21 cellular contexts compared by ENCODE assay signal in the genomic region with DNA sequence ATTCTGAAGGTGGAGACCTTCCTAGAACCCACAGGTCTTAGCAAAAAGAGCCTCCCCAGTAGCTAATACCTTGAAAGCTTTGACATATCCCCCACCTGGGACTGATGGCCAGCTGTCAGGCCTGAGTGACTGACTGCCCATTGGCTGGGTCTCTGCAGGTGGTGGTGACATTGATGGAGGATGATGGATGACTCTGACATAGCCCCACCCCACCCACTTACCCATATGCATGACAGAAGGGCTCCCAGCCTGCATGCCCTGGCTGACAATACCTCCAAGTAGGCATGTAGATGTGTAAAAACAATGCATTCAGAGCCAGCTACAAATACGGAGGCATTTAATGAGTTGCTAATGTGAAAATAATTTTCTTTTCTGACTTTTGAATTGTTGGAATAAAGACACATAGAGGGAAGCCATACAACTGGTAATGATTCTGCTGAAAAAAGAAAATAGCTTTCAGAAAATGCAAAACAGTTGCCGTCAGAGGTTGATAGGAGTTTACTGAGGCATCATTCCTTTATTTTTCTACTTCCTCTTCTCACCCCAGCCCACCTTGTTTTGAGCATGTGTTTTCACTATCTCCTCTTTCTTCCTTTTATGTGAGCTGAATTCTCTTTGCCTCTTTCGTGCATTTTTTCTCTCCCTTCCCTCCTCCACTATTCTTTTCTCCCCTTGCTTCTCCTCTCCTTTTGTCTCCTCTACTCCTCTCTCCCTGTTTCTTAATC.
DNase-seq lines count a peak whose midpoint lies in the region; ATAC-seq, FAIRE-seq and TF ChIP-seq lines count a peak whose summit lies in the region.
"Had no signal": no experiment of that assay in that cellular context is flagged by ENCODE, and none has a peak within 500 bp of the region (broad histone marks: within the 10 kb centered on the region; RNA-seq: fewer than 3 reads in every experiment).

No MANE protein-coding gene starts in this region.

- intact Hi-C loops in K562 (cut with micrococcal nuclease) (no loop called here), cardiac septum (cut with DNase I) (no loop called here)

- H3K36me3 Mint-ChIP-seq in stimulated activated memory B cell treated with anti-CD40 and anti-IgM and Interleukin-4, amounts not matched to agents 10 μg/mL and 1 μg/mL and 100 μg/mL, for 72 hours: no peaks in the 10 kb centered on the region
- H3K36me3 Mint-ChIP-seq: activated CD4-positive, alpha-beta memory T cell treated with anti-CD3 and anti-CD28 coated beads for 36 hours had no signal

- TF ChIP-seq POLR2A in K562 (conservative IDR thresholded peaks at IDR 0.05): no peak

- peak overlapping the region; percentile 64 for H3K4me3 Mint-ChIP-seq in stimulated activated memory B cell treated with anti-CD40 and anti-IgM and Interleukin-4, amounts not matched to agents 10 μg/mL and 1 μg/mL and 100 μg/mL, for 72 hours
- H3K4me3 Mint-ChIP-seq: activated CD4-positive, alpha-beta memory T cell treated with anti-CD3 and anti-CD28 coated beads for 36 hours; activated T-cell treated with anti-CD3 and anti-CD28 coated beads, Interleukin-2, amount 50 U/mL, for 4 hours had no signal

- no peak for TF ChIP-seq RAD21 in K562 (CRISPR knock-in tag; conservative IDR thresholded peaks at IDR 0.05 in 1 of 2, IDR thresholded peaks at IDR 0.05 in 1 of 2)

- no peak for FAIRE-seq in K562 (lab: Jason Lieb, UNC)
- FAIRE-seq: colon had no signal

- peaks cover 17% of the 10 kb centered on the region for H3F3A ChIP-seq in MM.1S (ENCODE audit: insufficient read depth, low read length)

- no peaks in the 10 kb centered on the region for H3K9me2 ChIP-seq in MM.1S (replicated peaks; ENCODE audit: insufficient read depth, low read length)

- 0% methylated on average over 3 of the region's 3 CpGs for WGBS in K562 (ENCODE audit: insufficient coverage, low coverage, missing lambda C conversion rate)

- H3K27ac Mint-ChIP-seq in stimulated activated memory B cell treated with anti-CD40 and anti-IgM and Interleukin-4, amounts not matched to agents 10 μg/mL and 1 μg/mL and 100 μg/mL, for 72 hours: peak overlapping the region; percentile 41
- H3K27ac Mint-ChIP-seq: activated CD4-positive, alpha-beta memory T cell treated with anti-CD3 and anti-CD28 coated beads for 36 hours; activated naive CD4-positive, alpha-beta T cell treated with anti-CD3 and anti-CD28 coated beads, Interleukin-2, amount 50 U/mL, for 72 hours had no signal

- TF ChIP-seq CTCF in MM.1S (IDR thresholded peaks at IDR 0.05; ENCODE audit: low read length) (no peak), K562 (IDR thresholded peaks at IDR 0.05 in 2 of 3, conservative IDR thresholded peaks at IDR 0.05 in 1 of 3; ENCODE audit: insufficient read depth in 2 of 3, low read depth in 1 of 3, low read length in 3 of 3) (no peak)

- H3K27me3 ChIP-seq in MM.1S (replicated peaks; ENCODE audit: insufficient read depth, low read length): no peaks in the 10 kb centered on the region
- no peaks in the 10 kb centered on the region for H3K27me3 ChIP-seq in K562 (ENCODE audit: control insufficient read depth in 2 of 2, insufficient read depth in 2 of 2, low read length in 2 of 2)
- H3K27me3 ChIP-seq: BE2C had no signal

- no peak for TF ChIP-seq EP300 in K562 (IDR thresholded peaks at IDR 0.05; ENCODE audit: low read length)

- H3K4me2 ChIP-seq in MM.1S (ENCODE audit: low read depth, low read length): peak overlapping the region; percentile 74; the same call in 1 of the 2 replicates
- no peak overlapping the region for H3K4me2 ChIP-seq in K562 (ENCODE audit: insufficient read depth, low read length)

- H3K4me1 Mint-ChIP-seq in stimulated activated memory B cell treated with anti-CD40 and anti-IgM and Interleukin-4, amounts not matched to agents 10 μg/mL and 1 μg/mL and 100 μg/mL, for 72 hours: peaks cover 33% of the 10 kb centered on the region

- BruUV-seq in K562 (replicated peaks; lab: Mats Ljungman, UMichigan): no TSS peak

- no peak overlapping the region for H3K27ac ChIP-seq in MM.1S (ENCODE audit: low read length)
- H3K27ac ChIP-seq in K562 (ENCODE audit: extremely low read depth, low read depth, low read length): no peak overlapping the region
- H3K27ac ChIP-seq: GM23248, thoracic aorta had no signal

- in situ Hi-C loops in K562 (cut with MboI): no loop called here

- H3K9me3 ChIP-seq in MM.1S (replicated peaks; ENCODE audit: insufficient read depth, low read length) (no peaks in the 10 kb centered on the region), K562 (replicated peaks; ENCODE audit: control insufficient read depth, insufficient read depth, low read depth, low read length) (no peaks in the 10 kb centered on the region)
- H3K9me3 ChIP-seq: BE2C, thoracic aorta had no signal

- H2AFZ ChIP-seq in MM.1S (ENCODE audit: low read length): no peak overlapping the region
- no peak overlapping the region for H2AFZ ChIP-seq in K562 (ENCODE audit: low read depth, low read length)
- H2AFZ ChIP-seq: GM23248 had no signal

- no peak for ATAC-seq in K562
- ATAC-seq in stimulated activated memory B cell treated with anti-CD40 and anti-IgM and Interleukin-4, amounts not matched to agents 10 μg/mL and 1 μg/mL and 100 μg/mL, for 72 hours: peak; percentile 45
- ATAC-seq: activated naive CD4-positive, alpha-beta T cell treated with anti-CD3 and anti-CD28 coated beads, Interleukin-2, amount 50 U/mL, for 72 hours; activated T-cell treated with anti-CD3 and anti-CD28 coated beads, Interleukin-2, amount 50 U/mL, for 4 hours; left ventricle myocardium superior had no signal

- H3K9ac ChIP-seq in MM.1S (ENCODE audit: low read length) (no peak overlapping the region), K562 (ENCODE audit: insufficient read depth in 1 of 2, low read depth in 2 of 2, low read length in 2 of 2) (no peak overlapping the region)
- H3K9ac ChIP-seq: GM23248 had no signal

- no peaks in the 10 kb centered on the region for H3K9me1 ChIP-seq in K562 (ENCODE audit: control insufficient read depth, insufficient read depth, low read length)

- CTCF ChIA-PET in K562 (lab: Yijun Ruan, JAX; ENCODE audit: low intra/inter-chr PET ratio): no interaction called here

- DNase-seq in DMS53 (lab: John Stamatoyannopoulos, UW) (peak; percentile 24), DMS53 treated with DMSO at 0.1 percent for 48 hours (lab: John Stamatoyannopoulos, UW; ENCODE audit: unreplicated experiment) (no peak), MM.1S (no peak), K562 (ENCODE audit: extremely low read depth in 1 of 4, low spot score in 3 of 4) (no peak), cardiac septum (ENCODE audit: low spot score) (no peak), NCI-H2081 treated with DMSO at 0.1 percent for 48 hours (lab: John Stamatoyannopoulos, UW) (no peak)
- DNase-seq in activated CD8-positive, alpha-beta memory T cell treated with anti-CD3 and anti-CD28 coated beads for 24 hours: no peak
- DNase-seq: 8988T; activated CD4-positive, alpha-beta memory T cell treated with anti-CD3 and anti-CD28 coated beads for 36 hours; activated T-cell treated with anti-CD3 and anti-CD28 coated beads, Interleukin-2, amount 50 U/mL, for 4 hours; BE2C; GM23248; hippocampal formation; Kasumi-1; left ventricle myocardium superior; NCI-H1105 treated with DMSO at 0.1 percent for 48 hours; nucleus accumbens had no signal

- H3K36me3 ChIP-seq in MM.1S (replicated peaks; ENCODE audit: insufficient read depth, low read length) (no peaks in the 10 kb centered on the region), K562 (ENCODE audit: control insufficient read depth, insufficient read depth, low read length) (no peaks in the 10 kb centered on the region)
- H3K36me3 ChIP-seq: BE2C, thoracic aorta had no signal

- no peaks in the 10 kb centered on the region for H4K20me1 ChIP-seq in MM.1S (ENCODE audit: insufficient read depth, low read length)
- H4K20me1 ChIP-seq in K562 (replicated peaks; ENCODE audit: control insufficient read depth, insufficient read depth, low read length): no peaks in the 10 kb centered on the region

- no peak overlapping the region for H3K4me3 ChIP-seq in MM.1S (ENCODE audit: low read length)
- no peak overlapping the region for H3K4me3 ChIP-seq in K562
- H3K4me3 ChIP-seq: GM23248, thoracic aorta had no signal

- H3K79me2 ChIP-seq in MM.1S (ENCODE audit: low read length): no peaks in the 10 kb centered on the region
- H3K79me2 ChIP-seq in K562 (ENCODE audit: control insufficient read depth, insufficient read depth, low read length): no peaks in the 10 kb centered on the region

- no peaks in the 10 kb centered on the region for H3K27me3 Mint-ChIP-seq in stimulated activated memory B cell treated with anti-CD40 and anti-IgM and Interleukin-4, amounts not matched to agents 10 μg/mL and 1 μg/mL and 100 μg/mL, for 72 hours
- H3K27me3 Mint-ChIP-seq: activated CD4-positive, alpha-beta memory T cell treated with anti-CD3 and anti-CD28 coated beads for 36 hours had no signal

- H3K9me3 Mint-ChIP-seq in stimulated activated memory B cell treated with anti-CD40 and anti-IgM and Interleukin-4, amounts not matched to agents 10 μg/mL and 1 μg/mL and 100 μg/mL, for 72 hours: no peaks in the 10 kb centered on the region
- H3K9me3 Mint-ChIP-seq: activated CD4-positive, alpha-beta memory T cell treated with anti-CD3 and anti-CD28 coated beads for 36 hours; activated T-cell treated with anti-CD3 and anti-CD28 coated beads, Interleukin-2, amount 50 U/mL, for 4 hours had no signal

- peaks cover 31% of the 10 kb centered on the region for H3K4me1 ChIP-seq in MM.1S (ENCODE audit: low read length)
- no peaks in the 10 kb centered on the region for H3K4me1 ChIP-seq in K562 (replicated peaks in 1 of 2; ENCODE audit: control insufficient read depth in 2 of 2, insufficient read depth in 2 of 2, low read length in 2 of 2)

- POLR2A ChIA-PET in K562 (lab: Yijun Ruan, JAX): no interaction called here

TF ChIP-seq in K562, 482 proteins besides CTCF, POLR2A, EP300 and RAD21:
- peak; percentile 43 for TF ChIP-seq MEIS2 (IDR thresholded peaks at IDR 0.05; ENCODE audit: partially characterized antibody)
- TF ChIP-seq CCNT2 (IDR thresholded peaks at IDR 0.05; ENCODE audit: borderline replicate concordance, extremely low read depth, insufficient read length, low read depth, low read length): no peak
- TF ChIP-seq, protein P1, sequence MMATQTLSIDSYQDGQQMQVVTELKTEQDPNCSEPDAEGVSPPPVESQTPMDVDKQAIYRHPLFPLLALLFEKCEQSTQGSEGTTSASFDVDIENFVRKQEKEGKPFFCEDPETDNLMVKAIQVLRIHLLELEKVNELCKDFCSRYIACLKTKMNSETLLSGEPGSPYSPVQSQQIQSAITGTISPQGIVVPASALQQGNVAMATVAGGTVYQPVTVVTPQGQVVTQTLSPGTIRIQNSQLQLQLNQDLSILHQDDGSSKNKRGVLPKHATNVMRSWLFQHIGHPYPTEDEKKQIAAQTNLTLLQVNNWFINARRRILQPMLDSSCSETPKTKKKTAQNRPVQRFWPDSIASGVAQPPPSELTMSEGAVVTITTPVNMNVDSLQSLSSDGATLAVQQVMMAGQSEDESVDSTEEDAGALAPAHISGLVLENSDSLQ (IDR thresholded peaks at IDR 0.05): peak; percentile 67; the same call in 1 of the 2 replicates
TF ChIP-seq in K562: peak in this region for 2.
